In the genomic region with DNA sequence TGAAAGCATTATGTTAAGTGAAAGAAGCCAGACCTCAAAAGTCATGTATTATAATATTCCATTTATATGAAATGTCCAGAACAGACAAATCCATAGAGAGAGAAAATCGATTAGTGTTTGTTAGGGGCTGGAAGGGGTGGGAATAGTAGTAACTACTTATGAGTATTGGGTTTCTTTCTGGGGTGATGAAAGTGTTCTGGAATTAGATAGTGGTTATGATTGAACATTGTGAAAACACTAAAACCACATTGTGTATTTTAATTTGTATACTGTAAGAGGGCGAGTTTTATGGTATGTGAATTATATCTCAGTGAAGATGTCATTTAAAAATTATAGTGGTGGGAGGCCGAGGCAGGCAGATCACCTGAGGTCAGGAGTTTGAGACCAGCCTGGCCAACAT, we compare ENCODE assay signal across 28 cellular contexts.
"Had no signal": no experiment of that assay in that cellular context is flagged by ENCODE, and none has a peak within 500 bp of the region (broad histone marks: within the 10 kb centered on the region; RNA-seq: fewer than 3 reads in every experiment).

No MANE protein-coding gene starts in this region.

- FAIRE-seq: endometrium, pancreas, small intestine, TTC549 had no signal

- H3K9me3 ChIP-seq: colonic mucosa, heart left ventricle, left lung, neutrophil, pancreas, psoas muscle, sigmoid colon, thyroid gland, upper lobe of right lung had no signal

- ATAC-seq: activated T-cell treated with anti-CD3 and anti-CD28 coated beads, Interleukin-2, amount 50 U/mL, for 72 hours; heart left ventricle; left lung; pancreas; psoas muscle; stimulated activated effector memory CD8-positive, alpha-beta T cell treated with anti-CD3 and anti-CD28 coated beads, Interleukin-12 subunit alpha, Interleukin-12 subunit beta, amount 100 ng/mL, for 72 hours; upper lobe of right lung had no signal

- H3K36me3 ChIP-seq: cardiac muscle cell, colonic mucosa, heart left ventricle, left lung, neutrophil, pancreas, sigmoid colon, thyroid gland, upper lobe of right lung had no signal

- DNase-seq: activated CD4-positive, alpha-beta T cell treated with anti-CD3 and anti-CD28 coated beads for 4 hours; activated CD4-positive, alpha-beta T cell treated with anti-CD3 and anti-CD28 coated beads, Interleukin-2, amount 50 U/mL, for 4 hours; activated naive CD4-positive, alpha-beta T cell treated with Interleukin-2 at 50 U/mL for 16 hours; activated T-cell treated with anti-CD3 and anti-CD28 coated beads for 4 hours; activated T-cell treated with anti-CD3 and anti-CD28 coated beads, Interleukin-2, amount 50 U/mL, for 72 hours; anterior cingulate cortex; cerebellar nuclear complex; colonic mucosa; effector CD8-positive, alpha-beta T cell; heart left ventricle; left lung; naive B cell; nephron progenitor cell; pancreas; psoas muscle; sigmoid colon; small intestine; stimulated activated CD4-positive, alpha-beta T cell treated with anti-CD3 and anti-CD28 coated beads, Interleukin-4, amount 100 ng/mL, for 24 hours; T-helper 9 cell; thyroid gland; upper lobe of right lung had no signal

- H3K27me3 ChIP-seq: cardiac muscle cell, colonic mucosa, heart left ventricle, left lung, neutrophil, pancreas, sigmoid colon, thyroid gland, upper lobe of right lung had no signal

- H3K4me3 ChIP-seq: cardiac muscle cell, colonic mucosa, heart left ventricle, left lung, lung, pancreas, psoas muscle, sigmoid colon, thyroid gland, upper lobe of right lung had no signal

- H3K27ac ChIP-seq: cardiac muscle cell, colonic mucosa, heart left ventricle, left lung, neutrophil, pancreas, psoas muscle, sigmoid colon, upper lobe of right lung, VCaP had no signal

- H3K4me1 ChIP-seq: colonic mucosa, pancreas, psoas muscle had no signal
